In genomic region chr17:309361-309888, GRCh38 we compare ENCODE assay signal across 8 cellular contexts. TPM values are rescaled to one million over a fixed set of nuclear protein-coding genes. Genes with fewer than 3 reads are reported as not detected.
DNase-seq lines count a peak whose midpoint lies in the region; ATAC-seq and TF ChIP-seq lines count a peak whose summit lies in the region.

No MANE protein-coding gene starts in this region.

- DNase-seq in HT1080 (ENCODE audit: low read depth), result peak; percentile 11
- DNase-seq in brain microvascular endothelial cell, result no peak
- DNase-seq in myocyte (ENCODE audit: low read depth), result peak; percentile 37
- no peak for DNase-seq in NCI-H1092 treated with DMSO at 0.1 percent for 48 hours (lab: John Stamatoyannopoulos, UW)
- DNase-seq in C1 segment of cervical spinal cord (lab: John Stamatoyannopoulos, UW), result no peak

- peaks cover 74% of the 10 kb centered on the region for H4K20me1 ChIP-seq in BLaER1

- ATAC-seq in GM18517 (IDR thresholded peaks at IDR 0.05; ENCODE audit: unreplicated experiment) (no peak), GM21390 (IDR thresholded peaks at IDR 0.05; ENCODE audit: unreplicated experiment) (no peak)

- H3K27ac ChIP-seq in BLaER1 (peak overlapping the region; percentile 15), brain microvascular endothelial cell (no peak overlapping the region)

- H3K9me3 ChIP-seq in BLaER1, result no peaks in the 10 kb centered on the region

- H3K36me3 ChIP-seq in BLaER1 (peaks cover 1% of the 10 kb centered on the region; the same call in 1 of the 2 replicates), brain microvascular endothelial cell (replicated peaks) (no peaks in the 10 kb centered on the region)

- peak overlapping the region; percentile 6; the same call in 1 of the 2 replicates for H3K9ac ChIP-seq in BLaER1

- peak overlapping the region; percentile 34; the same call in 1 of the 2 replicates for H3K4me2 ChIP-seq in BLaER1

- peak; percentile 75 for TF ChIP-seq CTCF in brain microvascular endothelial cell (IDR thresholded peaks at IDR 0.05; ENCODE audit: low read depth, low read length, missing control alignments)

- no peaks in the 10 kb centered on the region for H3K27me3 ChIP-seq in BLaER1
- peaks cover under 1% of the 10 kb centered on the region for H3K27me3 ChIP-seq in brain microvascular endothelial cell (replicated peaks)

- H3K4me3 ChIP-seq in BLaER1 (no peak overlapping the region), brain microvascular endothelial cell (ENCODE audit: low read depth, low read length) (no peak overlapping the region)

- H3K4me1 ChIP-seq in BLaER1, result peaks cover 67% of the 10 kb centered on the region

- in situ Hi-C loops in brain microvascular endothelial cell (cut with HindIII; ENCODE audit: low pct_ligation_motif_present, low sequenced_read_pairs), result no loop called here

RNA-seq across cellular contexts. Expression of gene RPH3AL, which starts 43.2 kb away (rescaled TPM):
- total RNA-seq in HT1080 (2014; rRNA removed; shearing (Covaris generic)), result 2.2 and 3.8 TPM in 2 replicates
- polyA plus RNA-seq in HT1080 (2015; cell fraction: cytosol; rRNA removed), result 2.4 and 3.0 TPM in 2 replicates
- polyA plus RNA-seq in HT1080 (2015; cell fraction: nucleus; rRNA removed), result 2.0 and 2.5 TPM in 2 replicates
- 24.3 and 26.0 TPM in 2 replicates for total RNA-seq in myocyte
- 20.9 TPM for polyA plus RNA-seq in myocyte (2012)

Comparison
In these comparisons a context has a peak if more than half of its experiments do, and no peak if none do; other contexts are left out.
1. DNase-seq: peak in HT1080 (single experiment) and myocyte (single experiment); none in brain microvascular endothelial cell (single experiment), NCI-H1092 treated with DMSO at 0.1 percent for 48 hours (single experiment) and C1 segment of cervical spinal cord (0 of 14).